ENCODE assay signal across 21 cellular contexts in genomic region chr6:38088010-38088409, GRCh38.
"Had no signal": no experiment of that assay in that cellular context is flagged by ENCODE, and none has a peak within 500 bp of the region (broad histone marks: within the 10 kb centered on the region; RNA-seq: fewer than 3 reads in every experiment).

No MANE protein-coding gene starts in this region.

- H3K4me3 Mint-ChIP-seq: dendritic cell treated with granulocyte-macrophage colony-stimulating factor and Interleukin-4, amounts not matched to agents 40 ng/mL and 50 ng/mL, for 4 days; endodermal cell; naive thymus-derived CD4-positive, alpha-beta T cell; nephron progenitor cell had no signal

- H3K4me1 Mint-ChIP-seq: endodermal cell, nephron progenitor cell had no signal

- H3K4me3 ChIP-seq: heart left ventricle, lung, right atrium auricular region, sigmoid colon, skin epidermis, thoracic aorta, transverse colon had no signal

- H3K4me1 ChIP-seq: foreskin keratinocyte had no signal

- H3K27ac Mint-ChIP-seq: endodermal cell, nephron progenitor cell had no signal

- H3K36me3 ChIP-seq: right atrium auricular region, thoracic aorta had no signal

- H3K9me3 Mint-ChIP-seq: dendritic cell treated with granulocyte-macrophage colony-stimulating factor and Interleukin-4, amounts not matched to agents 40 ng/mL and 50 ng/mL, for 4 days; endodermal cell; naive thymus-derived CD4-positive, alpha-beta T cell; nephron progenitor cell had no signal

- DNase-seq: cerebellar nuclear complex; endodermal cell; erythroblast; foreskin keratinocyte; heart left ventricle; hippocampal formation; left colon; left ventricle myocardium superior; mesendoderm; naive thymus-derived CD4-positive, alpha-beta T cell; nephron progenitor cell; posterior cingulate gyrus; sigmoid colon; stimulated activated CD4-positive, alpha-beta T cell treated with anti-CD3 and anti-CD28 coated beads, Interleukin-12 subunit alpha, Interleukin-12 subunit beta, amount 100 ng/mL, for 4 hours; stimulated activated naive CD8-positive, alpha-beta T cell treated with anti-CD3 and anti-CD28 coated beads, Interleukin-15, Interleukin-2, amounts not matched to agents 100 U/mL and 50 U/mL, for 24 hours; transverse colon had no signal

- H3K27me3 Mint-ChIP-seq: dendritic cell treated with granulocyte-macrophage colony-stimulating factor and Interleukin-4, amounts not matched to agents 40 ng/mL and 50 ng/mL, for 4 days; naive thymus-derived CD4-positive, alpha-beta T cell had no signal

- H3K27ac ChIP-seq: foreskin keratinocyte, heart left ventricle, right atrium auricular region, sigmoid colon, skin epidermis, thoracic aorta, transverse colon had no signal

- ATAC-seq: foreskin keratinocyte; heart left ventricle; left colon; left ventricle myocardium superior; naive thymus-derived CD4-positive, alpha-beta T cell; stimulated activated naive CD8-positive, alpha-beta T cell treated with anti-CD3 and anti-CD28 coated beads, Interleukin-15, Interleukin-2, amounts not matched to agents 100 U/mL and 50 U/mL, for 24 hours had no signal

- H3K27me3 ChIP-seq: foreskin keratinocyte, heart left ventricle, right atrium auricular region, sigmoid colon, transverse colon had no signal

- H3K9me3 ChIP-seq: heart left ventricle, right atrium auricular region, sigmoid colon, thoracic aorta, transverse colon had no signal
